In the genomic region with DNA sequence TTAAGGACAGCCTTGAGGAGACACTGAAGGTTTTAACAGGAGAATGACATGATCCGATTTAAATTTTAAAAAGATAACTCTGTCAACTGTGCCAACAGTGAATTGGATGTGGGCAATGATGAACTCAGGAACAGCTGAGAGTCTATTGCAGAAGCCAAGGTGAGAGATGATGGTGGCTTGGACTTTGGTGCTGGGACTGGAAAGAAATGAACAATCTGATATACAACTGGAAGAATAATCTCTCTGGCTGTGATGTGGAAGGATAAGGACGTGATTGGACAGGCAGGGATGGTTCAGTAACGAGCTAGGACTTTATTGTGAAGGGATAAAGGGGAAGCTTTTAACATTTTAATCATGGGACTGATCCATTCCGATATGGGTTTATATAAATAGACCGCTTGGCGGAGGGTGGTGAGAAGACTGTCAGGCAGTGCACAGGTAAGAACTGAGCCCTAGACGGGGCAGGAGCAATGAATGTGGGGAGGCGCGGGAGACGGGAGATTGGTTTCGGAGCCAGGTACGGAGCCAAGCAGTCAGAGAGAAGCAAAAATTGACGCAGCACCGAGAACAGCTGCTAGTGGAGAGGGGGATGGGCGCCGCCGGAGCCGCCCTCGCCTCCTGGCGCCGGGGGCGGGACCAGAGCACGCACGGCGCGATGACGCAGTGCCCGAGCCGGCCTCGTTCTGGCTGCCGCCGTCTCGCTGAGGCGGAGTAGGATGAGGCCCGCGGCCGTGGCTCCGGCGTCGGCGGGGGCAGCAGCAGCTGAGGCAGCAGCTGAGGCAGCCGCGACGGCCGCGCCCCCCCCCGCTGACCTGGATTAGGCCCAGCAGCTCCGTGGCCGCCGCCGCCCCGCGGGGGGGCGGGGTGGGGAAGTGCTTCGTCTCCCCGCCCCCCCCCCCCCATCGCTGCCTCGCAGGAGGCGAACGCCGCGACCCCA, we compare ENCODE assay signal across 1 cellular context.
TF ChIP-seq lines count a peak whose summit lies in the region.

A gene with protein sequence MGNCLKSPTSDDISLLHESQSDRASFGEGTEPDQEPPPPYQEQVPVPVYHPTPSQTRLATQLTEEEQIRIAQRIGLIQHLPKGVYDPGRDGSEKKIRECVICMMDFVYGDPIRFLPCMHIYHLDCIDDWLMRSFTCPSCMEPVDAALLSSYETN (plus strand): TSS at position 663 of the 937 bp plus-strand sequence. CDS start 484 bp downstream, outside the sequence.

TF ChIP-seq in K562, 482 proteins besides CTCF, POLR2A, EP300 and RAD21 (continued from another document and continues in another):
- TF ChIP-seq, protein P1, sequence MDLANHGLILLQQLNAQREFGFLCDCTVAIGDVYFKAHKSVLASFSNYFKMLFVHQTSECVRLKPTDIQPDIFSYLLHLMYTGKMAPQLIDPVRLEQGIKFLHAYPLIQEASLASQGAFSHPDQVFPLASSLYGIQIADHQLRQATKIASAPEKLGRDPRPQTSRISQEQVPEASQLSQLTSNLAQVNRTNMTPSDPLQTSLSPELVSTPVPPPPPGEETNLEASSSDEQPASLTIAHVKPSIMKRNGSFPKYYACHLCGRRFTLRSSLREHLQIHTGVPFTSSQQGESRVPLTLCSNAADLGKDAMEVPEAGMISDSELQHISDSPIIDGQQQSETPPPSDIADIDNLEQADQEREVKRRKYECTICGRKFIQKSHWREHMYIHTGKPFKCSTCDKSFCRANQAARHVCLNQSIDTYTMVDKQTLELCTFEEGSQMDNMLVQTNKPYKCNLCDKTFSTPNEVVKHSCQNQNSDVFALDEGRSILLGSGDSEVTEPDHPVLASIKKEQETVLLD (IDR thresholded peaks at IDR 0.05): peak; percentile 86
- TF ChIP-seq PCBP2 (IDR thresholded peaks at IDR 0.05; ENCODE audit: low read depth, low read length, poor library complexity, severe bottlenecking): no peak
- TF ChIP-seq TEAD2 (tag; IDR thresholded peaks at IDR 0.05): no peak
- peak in 1 of 2 experiments; percentile 92; a peak in 2 of 4 replicates for TF ChIP-seq HDAC1 (IDR thresholded peaks at IDR 0.05)
- TF ChIP-seq CCAR2 (IDR thresholded peaks at IDR 0.05; ENCODE audit: low read depth, low read length): no peak
- TF ChIP-seq, protein P2, sequence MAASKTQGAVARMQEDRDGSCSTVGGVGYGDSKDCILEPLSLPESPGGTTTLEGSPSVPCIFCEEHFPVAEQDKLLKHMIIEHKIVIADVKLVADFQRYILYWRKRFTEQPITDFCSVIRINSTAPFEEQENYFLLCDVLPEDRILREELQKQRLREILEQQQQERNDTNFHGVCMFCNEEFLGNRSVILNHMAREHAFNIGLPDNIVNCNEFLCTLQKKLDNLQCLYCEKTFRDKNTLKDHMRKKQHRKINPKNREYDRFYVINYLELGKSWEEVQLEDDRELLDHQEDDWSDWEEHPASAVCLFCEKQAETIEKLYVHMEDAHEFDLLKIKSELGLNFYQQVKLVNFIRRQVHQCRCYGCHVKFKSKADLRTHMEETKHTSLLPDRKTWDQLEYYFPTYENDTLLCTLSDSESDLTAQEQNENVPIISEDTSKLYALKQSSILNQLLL (CRISPR knock-in tag; IDR thresholded peaks at IDR 0.05; ENCODE audit: borderline replicate concordance): no peak
- TF ChIP-seq, protein P3, sequence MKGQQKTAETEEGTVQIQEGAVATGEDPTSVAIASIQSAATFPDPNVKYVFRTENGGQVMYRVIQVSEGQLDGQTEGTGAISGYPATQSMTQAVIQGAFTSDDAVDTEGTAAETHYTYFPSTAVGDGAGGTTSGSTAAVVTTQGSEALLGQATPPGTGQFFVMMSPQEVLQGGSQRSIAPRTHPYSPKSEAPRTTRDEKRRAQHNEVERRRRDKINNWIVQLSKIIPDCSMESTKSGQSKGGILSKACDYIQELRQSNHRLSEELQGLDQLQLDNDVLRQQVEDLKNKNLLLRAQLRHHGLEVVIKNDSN (CRISPR knock-in tag; IDR thresholded peaks at IDR 0.05): no peak
- no peak for TF ChIP-seq PTRF (tag; IDR thresholded peaks at IDR 0.05)
- no peak for TF ChIP-seq TCF7L2 (IDR thresholded peaks at IDR 0.05; ENCODE audit: low read depth, low read length)
- TF ChIP-seq, protein P4, sequence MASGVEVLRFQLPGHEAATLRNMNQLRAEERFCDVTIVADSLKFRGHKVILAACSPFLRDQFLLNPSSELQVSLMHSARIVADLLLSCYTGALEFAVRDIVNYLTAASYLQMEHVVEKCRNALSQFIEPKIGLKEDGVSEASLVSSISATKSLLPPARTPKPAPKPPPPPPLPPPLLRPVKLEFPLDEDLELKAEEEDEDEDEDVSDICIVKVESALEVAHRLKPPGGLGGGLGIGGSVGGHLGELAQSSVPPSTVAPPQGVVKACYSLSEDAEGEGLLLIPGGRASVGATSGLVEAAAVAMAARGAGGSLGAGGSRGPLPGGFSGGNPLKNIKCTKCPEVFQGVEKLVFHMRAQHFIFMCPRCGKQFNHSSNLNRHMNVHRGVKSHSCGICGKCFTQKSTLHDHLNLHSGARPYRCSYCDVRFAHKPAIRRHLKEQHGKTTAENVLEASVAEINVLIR (CRISPR knock-in tag; IDR thresholded peaks at IDR 0.05): peak; percentile 75
- TF ChIP-seq PCBP1 (IDR thresholded peaks at IDR 0.05; ENCODE audit: low read depth, low read length, poor library complexity, severe bottlenecking): peak; percentile 96
- no peak for TF ChIP-seq ZNF354B (CRISPR knock-in tag; IDR thresholded peaks at IDR 0.05)
- TF ChIP-seq ZNF408 (CRISPR knock-in tag; IDR thresholded peaks at IDR 0.05; ENCODE audit: low read depth): no peak
- no peak for TF ChIP-seq JUN (IDR thresholded peaks at IDR 0.05; ENCODE audit: borderline replicate concordance, low read depth, low read length)
- 0 out of 2 replicates have a peak, but pooled peaks have one; percentile 17 for TF ChIP-seq JUN (CRISPR knock-in tag; IDR thresholded peaks at IDR 0.05; ENCODE audit: borderline replicate concordance)
- TF ChIP-seq, protein P5, sequence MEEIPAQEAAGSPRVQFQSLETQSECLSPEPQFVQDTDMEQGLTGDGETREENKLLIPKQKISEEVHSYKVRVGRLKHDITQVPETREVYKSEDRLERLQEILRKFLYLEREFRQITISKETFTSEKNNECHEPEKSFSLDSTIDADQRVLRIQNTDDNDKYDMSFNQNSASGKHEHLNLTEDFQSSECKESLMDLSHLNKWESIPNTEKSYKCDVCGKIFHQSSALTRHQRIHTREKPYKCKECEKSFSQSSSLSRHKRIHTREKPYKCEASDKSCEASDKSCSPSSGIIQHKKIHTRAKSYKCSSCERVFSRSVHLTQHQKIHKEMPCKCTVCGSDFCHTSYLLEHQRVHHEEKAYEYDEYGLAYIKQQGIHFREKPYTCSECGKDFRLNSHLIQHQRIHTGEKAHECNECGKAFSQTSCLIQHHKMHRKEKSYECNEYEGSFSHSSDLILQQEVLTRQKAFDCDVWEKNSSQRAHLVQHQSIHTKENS (CRISPR knock-in tag; IDR thresholded peaks at IDR 0.05): no peak
- TF ChIP-seq, protein P6, sequence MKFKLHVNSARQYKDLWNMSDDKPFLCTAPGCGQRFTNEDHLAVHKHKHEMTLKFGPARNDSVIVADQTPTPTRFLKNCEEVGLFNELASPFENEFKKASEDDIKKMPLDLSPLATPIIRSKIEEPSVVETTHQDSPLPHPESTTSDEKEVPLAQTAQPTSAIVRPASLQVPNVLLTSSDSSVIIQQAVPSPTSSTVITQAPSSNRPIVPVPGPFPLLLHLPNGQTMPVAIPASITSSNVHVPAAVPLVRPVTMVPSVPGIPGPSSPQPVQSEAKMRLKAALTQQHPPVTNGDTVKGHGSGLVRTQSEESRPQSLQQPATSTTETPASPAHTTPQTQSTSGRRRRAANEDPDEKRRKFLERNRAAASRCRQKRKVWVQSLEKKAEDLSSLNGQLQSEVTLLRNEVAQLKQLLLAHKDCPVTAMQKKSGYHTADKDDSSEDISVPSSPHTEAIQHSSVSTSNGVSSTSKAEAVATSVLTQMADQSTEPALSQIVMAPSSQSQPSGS (CRISPR knock-in tag; IDR thresholded peaks at IDR 0.05): no peak
- TF ChIP-seq ZNF445 (CRISPR knock-in tag; IDR thresholded peaks at IDR 0.05; ENCODE audit: low read depth): no peak
- TF ChIP-seq, protein P7, sequence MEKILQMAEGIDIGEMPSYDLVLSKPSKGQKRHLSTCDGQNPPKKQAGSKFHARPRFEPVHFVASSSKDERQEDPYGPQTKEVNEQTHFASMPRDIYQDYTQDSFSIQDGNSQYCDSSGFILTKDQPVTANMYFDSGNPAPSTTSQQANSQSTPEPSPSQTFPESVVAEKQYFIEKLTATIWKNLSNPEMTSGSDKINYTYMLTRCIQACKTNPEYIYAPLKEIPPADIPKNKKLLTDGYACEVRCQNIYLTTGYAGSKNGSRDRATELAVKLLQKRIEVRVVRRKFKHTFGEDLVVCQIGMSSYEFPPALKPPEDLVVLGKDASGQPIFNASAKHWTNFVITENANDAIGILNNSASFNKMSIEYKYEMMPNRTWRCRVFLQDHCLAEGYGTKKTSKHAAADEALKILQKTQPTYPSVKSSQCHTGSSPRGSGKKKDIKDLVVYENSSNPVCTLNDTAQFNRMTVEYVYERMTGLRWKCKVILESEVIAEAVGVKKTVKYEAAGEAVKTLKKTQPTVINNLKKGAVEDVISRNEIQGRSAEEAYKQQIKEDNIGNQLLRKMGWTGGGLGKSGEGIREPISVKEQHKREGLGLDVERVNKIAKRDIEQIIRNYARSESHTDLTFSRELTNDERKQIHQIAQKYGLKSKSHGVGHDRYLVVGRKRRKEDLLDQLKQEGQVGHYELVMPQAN (IDR thresholded peaks at IDR 0.05; ENCODE audit: borderline replicate concordance): peak; percentile 64; the same call in 1 of the 2 replicates
- TF ChIP-seq, protein P8, sequence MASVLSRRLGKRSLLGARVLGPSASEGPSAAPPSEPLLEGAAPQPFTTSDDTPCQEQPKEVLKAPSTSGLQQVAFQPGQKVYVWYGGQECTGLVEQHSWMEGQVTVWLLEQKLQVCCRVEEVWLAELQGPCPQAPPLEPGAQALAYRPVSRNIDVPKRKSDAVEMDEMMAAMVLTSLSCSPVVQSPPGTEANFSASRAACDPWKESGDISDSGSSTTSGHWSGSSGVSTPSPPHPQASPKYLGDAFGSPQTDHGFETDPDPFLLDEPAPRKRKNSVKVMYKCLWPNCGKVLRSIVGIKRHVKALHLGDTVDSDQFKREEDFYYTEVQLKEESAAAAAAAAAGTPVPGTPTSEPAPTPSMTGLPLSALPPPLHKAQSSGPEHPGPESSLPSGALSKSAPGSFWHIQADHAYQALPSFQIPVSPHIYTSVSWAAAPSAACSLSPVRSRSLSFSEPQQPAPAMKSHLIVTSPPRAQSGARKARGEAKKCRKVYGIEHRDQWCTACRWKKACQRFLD (CRISPR knock-in tag; IDR thresholded peaks at IDR 0.05): peak; percentile 78; the same call in 1 of the 2 replicates
- TF ChIP-seq RAD51 (IDR thresholded peaks at IDR 0.05; ENCODE audit: borderline replicate concordance, low read depth): no peak
- no peak for TF ChIP-seq THRAP3 (IDR thresholded peaks at IDR 0.05; ENCODE audit: borderline replicate concordance)
- TF ChIP-seq NR2F6 (CRISPR knock-in tag; IDR thresholded peaks at IDR 0.05): no peak
- no peak for TF ChIP-seq PHB2 (IDR thresholded peaks at IDR 0.05; ENCODE audit: low read depth)
- TF ChIP-seq BCL6 (CRISPR knock-in tag; IDR thresholded peaks at IDR 0.05): no peak
- TF ChIP-seq BCOR (IDR thresholded peaks at IDR 0.05): peak; percentile 69
- TF ChIP-seq ZNF146 (CRISPR knock-in tag; IDR thresholded peaks at IDR 0.05; ENCODE audit: unreplicated experiment): no peak
- no peak for TF ChIP-seq GABPB1 (CRISPR knock-in tag; IDR thresholded peaks at IDR 0.05)
- TF ChIP-seq CBFA2T2 (conservative IDR thresholded peaks at IDR 0.05): 0 out of 2 replicates have a peak, but pooled peaks have one; percentile 12
- TF ChIP-seq NFE2 (IDR thresholded peaks at IDR 0.05; ENCODE audit: low read depth): peak; percentile 43; the same call in 1 of the 2 replicates
- TF ChIP-seq NFIC (IDR thresholded peaks at IDR 0.05): peak; percentile 58
- no peak for TF ChIP-seq RFX5 (IDR thresholded peaks at IDR 0.05; ENCODE audit: low read depth, low read length)
- TF ChIP-seq SREBF1 (IDR thresholded peaks at IDR 0.05; ENCODE audit: borderline replicate concordance, low read depth, low read length): 0 out of 2 replicates have a peak, but pooled peaks have one; percentile 25
- no peak for TF ChIP-seq NFIX (CRISPR knock-in tag; IDR thresholded peaks at IDR 0.05; ENCODE audit: low read depth)
- TF ChIP-seq, protein P9, sequence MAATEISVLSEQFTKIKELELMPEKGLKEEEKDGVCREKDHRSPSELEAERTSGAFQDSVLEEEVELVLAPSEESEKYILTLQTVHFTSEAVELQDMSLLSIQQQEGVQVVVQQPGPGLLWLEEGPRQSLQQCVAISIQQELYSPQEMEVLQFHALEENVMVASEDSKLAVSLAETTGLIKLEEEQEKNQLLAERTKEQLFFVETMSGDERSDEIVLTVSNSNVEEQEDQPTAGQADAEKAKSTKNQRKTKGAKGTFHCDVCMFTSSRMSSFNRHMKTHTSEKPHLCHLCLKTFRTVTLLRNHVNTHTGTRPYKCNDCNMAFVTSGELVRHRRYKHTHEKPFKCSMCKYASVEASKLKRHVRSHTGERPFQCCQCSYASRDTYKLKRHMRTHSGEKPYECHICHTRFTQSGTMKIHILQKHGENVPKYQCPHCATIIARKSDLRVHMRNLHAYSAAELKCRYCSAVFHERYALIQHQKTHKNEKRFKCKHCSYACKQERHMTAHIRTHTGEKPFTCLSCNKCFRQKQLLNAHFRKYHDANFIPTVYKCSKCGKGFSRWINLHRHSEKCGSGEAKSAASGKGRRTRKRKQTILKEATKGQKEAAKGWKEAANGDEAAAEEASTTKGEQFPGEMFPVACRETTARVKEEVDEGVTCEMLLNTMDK (IDR thresholded peaks at IDR 0.05; ENCODE audit: borderline replicate concordance, insufficient read depth, low read depth, low read length, poor library complexity, severe bottlenecking): no peak
- no peak for TF ChIP-seq SRSF3 (IDR thresholded peaks at IDR 0.05; ENCODE audit: insufficient read depth, low read length)
- TF ChIP-seq HIVEP1 (CRISPR knock-in tag; IDR thresholded peaks at IDR 0.05): no peak
- TF ChIP-seq, protein P10, sequence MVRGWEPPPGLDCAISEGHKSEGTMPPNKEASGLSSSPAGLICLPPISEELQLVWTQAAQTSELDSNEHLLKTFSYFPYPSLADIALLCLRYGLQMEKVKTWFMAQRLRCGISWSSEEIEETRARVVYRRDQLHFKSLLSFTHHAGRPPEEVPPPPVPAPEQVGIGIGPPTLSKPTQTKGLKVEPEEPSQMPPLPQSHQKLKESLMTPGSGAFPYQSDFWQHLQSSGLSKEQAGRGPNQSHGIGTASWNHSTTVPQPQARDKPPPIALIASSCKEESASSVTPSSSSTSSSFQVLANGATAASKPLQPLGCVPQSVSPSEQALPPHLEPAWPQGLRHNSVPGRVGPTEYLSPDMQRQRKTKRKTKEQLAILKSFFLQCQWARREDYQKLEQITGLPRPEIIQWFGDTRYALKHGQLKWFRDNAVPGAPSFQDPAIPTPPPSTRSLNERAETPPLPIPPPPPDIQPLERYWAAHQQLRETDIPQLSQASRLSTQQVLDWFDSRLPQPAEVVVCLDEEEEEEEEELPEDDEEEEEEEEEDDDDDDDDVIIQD (CRISPR knock-in tag; IDR thresholded peaks at IDR 0.05): no peak
